8 cellular contexts compared by ENCODE assay signal in the genomic region with DNA sequence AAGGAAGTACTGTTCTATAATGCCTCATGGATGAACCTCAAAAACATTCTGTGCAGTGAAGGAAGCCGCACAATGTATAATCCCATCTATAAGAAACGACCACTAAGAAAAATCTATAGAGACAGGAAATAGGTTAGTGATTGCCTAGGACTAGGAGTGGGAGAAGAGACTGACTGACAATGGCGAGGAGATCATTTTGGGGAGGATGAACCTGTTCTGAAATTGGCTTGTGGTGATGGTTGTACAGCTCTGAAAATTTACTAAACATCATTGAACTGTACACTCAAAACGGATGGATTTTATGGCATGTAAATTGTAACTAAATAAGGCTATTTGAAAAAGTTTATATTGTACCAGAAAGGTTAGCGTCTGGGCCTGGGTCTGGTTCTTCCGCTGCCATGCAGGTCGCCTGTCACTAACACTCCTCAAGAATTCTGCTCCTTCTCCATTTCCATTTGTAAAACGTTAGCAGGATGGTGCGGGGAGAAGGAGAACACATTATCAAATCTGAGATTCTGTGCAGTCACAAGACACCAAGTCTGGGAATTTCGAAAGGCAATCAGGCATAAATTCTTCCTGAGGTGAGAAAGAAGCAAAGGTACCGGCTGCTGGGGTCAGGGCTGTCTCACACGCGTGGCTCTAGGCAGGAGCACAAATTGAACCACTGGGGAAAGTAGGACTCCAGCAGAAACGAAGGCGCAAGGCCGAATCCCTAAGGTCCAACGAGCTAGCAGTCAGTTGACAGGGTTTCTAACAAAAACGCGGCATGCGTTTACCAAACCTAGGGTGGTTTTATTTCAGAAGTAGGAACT. TPM values are rescaled to one million over a fixed set of nuclear protein-coding genes. Genes with fewer than 3 reads are reported as not detected.
DNase-seq lines count a peak whose midpoint lies in the region; ATAC-seq and TF ChIP-seq lines count a peak whose summit lies in the region.

No MANE protein-coding gene starts in this region.

- peaks cover 13% of the 10 kb centered on the region for H3K4me1 Mint-ChIP-seq in activated CD4-positive, alpha-beta T cell treated with anti-CD3 and anti-CD28 coated beads, Interleukin-2, amount 10 ng/mL, durations not matched to agents 7 days and 5 days

- TF ChIP-seq POLR2A in stomach (IDR thresholded peaks at IDR 0.05) = no peak

- H3K4me3 Mint-ChIP-seq in activated CD4-positive, alpha-beta T cell treated with anti-CD3 and anti-CD28 coated beads, Interleukin-2, amount 10 ng/mL, durations not matched to agents 7 days and 5 days = peak overlapping the region; percentile 58

- TF ChIP-seq CTCF in WERI-Rb-1 (IDR thresholded peaks at IDR 0.05; ENCODE audit: low read depth, low read length) (no peak), stomach (IDR thresholded peaks at IDR 0.05) (no peak)

- 68 to 83% (median 80%) methylated on average over 20 of the region's 20 CpGs for WGBS in stomach, 5 donors

- no peak overlapping the region for H3K27ac Mint-ChIP-seq in activated CD4-positive, alpha-beta T cell treated with anti-CD3 and anti-CD28 coated beads, Interleukin-2, amount 10 ng/mL, durations not matched to agents 7 days and 5 days

- H3K36me3 ChIP-seq in WERI-Rb-1 (no peaks in the 10 kb centered on the region), iPS-20b (ENCODE audit: insufficient read depth, low read depth, low read length) (no peaks in the 10 kb centered on the region), stomach (no peaks in the 10 kb centered on the region)

- TF ChIP-seq EP300 in stomach (IDR thresholded peaks at IDR 0.05) = no peak

- ATAC-seq in HG03565 (IDR thresholded peaks at IDR 0.05; ENCODE audit: unreplicated experiment) = no peak
- ATAC-seq in HG03039 (IDR thresholded peaks at IDR 0.05; ENCODE audit: unreplicated experiment) = no peak
- no peak for ATAC-seq in GM21423 (IDR thresholded peaks at IDR 0.05; ENCODE audit: unreplicated experiment)

- H3K4me3 ChIP-seq in WERI-Rb-1 (ENCODE audit: low read depth, low read length) (peak overlapping the region; percentile 46; the same call in 1 of the 2 replicates), iPS-20b (ENCODE audit: low read length) (peak overlapping the region; percentile 61), stomach (peak overlapping the region; percentile 54 to 72 (median 63))

- H3K9me3 ChIP-seq in WERI-Rb-1 (ENCODE audit: severe bottlenecking) (peaks cover 8% of the 10 kb centered on the region), iPS-20b (ENCODE audit: insufficient read depth, low read depth, low read length) (no peaks in the 10 kb centered on the region), stomach (no peaks in the 10 kb centered on the region)

- POLR2A ChIA-PET in activated CD4-positive, alpha-beta T cell treated with anti-CD3 and anti-CD28 coated beads, Interleukin-2, amount 10 ng/mL, durations not matched to agents 7 days and 5 days (lab: Charles Lee) = no interaction called here

- intact Hi-C loops in stomach (cut with DNase I; ENCODE audit: low total_unique reads) = no loop called here

- H3K9ac ChIP-seq in iPS-20b (ENCODE audit: low read depth, low read length) = no peak overlapping the region

- H3K9me3 Mint-ChIP-seq in activated CD4-positive, alpha-beta T cell treated with anti-CD3 and anti-CD28 coated beads, Interleukin-2, amount 10 ng/mL, durations not matched to agents 7 days and 5 days = no peaks in the 10 kb centered on the region

- H3K27me3 ChIP-seq in WERI-Rb-1 (ENCODE audit: insufficient read depth, low read depth, severe bottlenecking) (no peaks in the 10 kb centered on the region), iPS-20b (ENCODE audit: insufficient read depth, low read length) (peaks cover 47% of the 10 kb centered on the region), stomach (peaks cover 0 to 64% (median 29%) of the 10 kb centered on the region in 3 donors)

- H3K36me3 Mint-ChIP-seq in activated CD4-positive, alpha-beta T cell treated with anti-CD3 and anti-CD28 coated beads, Interleukin-2, amount 10 ng/mL, durations not matched to agents 7 days and 5 days (ENCODE audit: low read depth) = no peaks in the 10 kb centered on the region

- DNase-seq in activated CD4-positive, alpha-beta T cell treated with anti-CD3 and anti-CD28 coated beads, Interleukin-2, amount 10 ng/mL, durations not matched to agents 7 days and 5 days = no peak
- DNase-seq in activated CD4-positive, alpha-beta T cell treated with anti-CD3 and anti-CD28 coated beads, Interleukin-2, amount 50 U/mL, for 48 hours = no peak
- DNase-seq in WERI-Rb-1 (no peak), stomach (no peak)

- peaks cover 21% of the 10 kb centered on the region for H3K4me1 ChIP-seq in iPS-20b (ENCODE audit: insufficient read depth, low read length)
- H3K4me1 ChIP-seq in stomach = peaks cover 17 to 23% (median 19%) of the 10 kb centered on the region in 4 donors

- H3K27ac ChIP-seq in WERI-Rb-1 = no peak overlapping the region; the same call in 1 of the 2 replicates
- H3K27ac ChIP-seq in iPS-20b (ENCODE audit: low read length) = no peak overlapping the region
- no peak overlapping the region for H3K27ac ChIP-seq in stomach

- H3K27me3 Mint-ChIP-seq in activated CD4-positive, alpha-beta T cell treated with anti-CD3 and anti-CD28 coated beads, Interleukin-2, amount 10 ng/mL, durations not matched to agents 7 days and 5 days = peaks cover 66% of the 10 kb centered on the region

- CTCF ChIA-PET in activated CD4-positive, alpha-beta T cell treated with anti-CD3 and anti-CD28 coated beads, Interleukin-2, amount 10 ng/mL, durations not matched to agents 7 days and 5 days (lab: Charles Lee) = no interaction called here

RNA-seq across cellular contexts. Expression of a gene that starts 0.8 kb away (rescaled TPM):
- total RNA-seq in activated CD4-positive, alpha-beta T cell treated with anti-CD3 and anti-CD28 coated beads, Interleukin-2, amount 10 ng/mL, durations not matched to agents 7 days and 5 days = under 1 TPM; 0.10 to 0.33 TPM
- 1 to 10 TPM in 2 of 5 donors, not detected in 3; 2.6 to 3.0 TPM for total RNA-seq in stomach
- polyA plus RNA-seq in stomach = 1 to 10 TPM in 1 of 3 donors, under 1 TPM in 2; 0.25 to 1.2 (median 0.50) TPM
